28 cellular contexts compared by ENCODE assay signal in the genomic region with DNA sequence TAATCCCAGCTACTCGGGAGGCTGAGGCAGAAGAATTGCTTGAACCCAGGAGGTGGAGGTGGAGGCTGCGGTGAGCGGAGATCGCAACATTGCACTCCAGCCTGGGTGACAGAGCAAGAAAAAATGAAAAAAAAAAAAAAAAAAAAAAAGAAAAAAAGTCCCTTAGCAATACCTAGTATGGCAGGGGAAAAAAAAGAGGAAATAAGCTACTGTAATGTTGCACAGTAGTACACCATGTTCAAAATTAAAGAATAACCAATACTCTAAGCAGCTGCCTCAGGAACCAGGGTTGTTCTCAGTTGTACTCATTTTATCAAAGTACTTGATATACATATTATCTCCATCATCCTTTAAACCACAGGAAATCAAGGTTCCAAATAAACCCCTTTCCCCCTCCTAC. TPM values are rescaled to one million over a fixed set of nuclear protein-coding genes. Genes with fewer than 3 reads are reported as not detected.
DNase-seq lines count a peak whose midpoint lies in the region; TF ChIP-seq lines count a peak whose summit lies in the region.
"Had no signal": no experiment of that assay in that cellular context is flagged by ENCODE, and none has a peak within 500 bp of the region (broad histone marks: within the 10 kb centered on the region; RNA-seq: fewer than 3 reads in every experiment).

No MANE protein-coding gene starts in this region.

- H3K4me1 ChIP-seq in CD4-positive, alpha-beta memory T cell (ENCODE audit: insufficient read depth, low read length), result no peaks in the 10 kb centered on the region
- peaks cover 0 to 25% (median 11%) of the 10 kb centered on the region in 6 donors for H3K4me1 ChIP-seq in spleen
- H3K4me1 ChIP-seq: BE2C had no signal

- H3K9me3 Mint-ChIP-seq in activated naive CD4-positive, alpha-beta T cell treated with anti-CD3 and anti-CD28 coated beads, Interleukin-2, amount 50 U/mL, for 24 hours, result no peaks in the 10 kb centered on the region
- no peaks in the 10 kb centered on the region for H3K9me3 Mint-ChIP-seq in CD4-positive, alpha-beta memory T cell
- H3K9me3 Mint-ChIP-seq: activated CD4-positive, alpha-beta memory T cell treated with anti-CD3 and anti-CD28 coated beads, Interleukin-2, amount 10 ng/mL, durations not matched to agents 7 days and 5 days; endodermal cell had no signal

- H3K36me3 ChIP-seq in CD4-positive, alpha-beta memory T cell (ENCODE audit: insufficient read depth, low read length), result peaks cover 69% of the 10 kb centered on the region
- peaks cover 0 to 100% (median 79%) of the 10 kb centered on the region in 6 donors for H3K36me3 ChIP-seq in spleen

- peak overlapping the region; percentile 38 for H3K27ac Mint-ChIP-seq in activated naive CD4-positive, alpha-beta T cell treated with anti-CD3 and anti-CD28 coated beads, Interleukin-2, amount 50 U/mL, for 24 hours
- peak overlapping the region in 4 of 7 donors; percentile 42 to 84 (median 77) for H3K27ac Mint-ChIP-seq in CD4-positive, alpha-beta memory T cell
- H3K27ac Mint-ChIP-seq: activated CD4-positive, alpha-beta memory T cell treated with anti-CD3 and anti-CD28 coated beads, Interleukin-2, amount 10 ng/mL, durations not matched to agents 7 days and 5 days; endodermal cell had no signal

- H3K4me3 ChIP-seq in CD4-positive, alpha-beta memory T cell (ENCODE audit: low read length in 2 of 2), result no peak overlapping the region
- no peak overlapping the region for H3K4me3 ChIP-seq in spleen
- H3K4me3 ChIP-seq: heart left ventricle, SJSA1, smooth muscle cell, tibial artery had no signal

- DNase-seq in activated naive CD4-positive, alpha-beta T cell treated with Interleukin-2 at 50 U/mL for 16 hours, result no peak
- no peak for DNase-seq in CD4-positive, alpha-beta memory T cell
- no peak for DNase-seq in spleen
- DNase-seq in KBM-7, result no peak
- no peak for DNase-seq in NK-92 (lab: John Stamatoyannopoulos, UW; ENCODE audit: unreplicated experiment)
- no peak for DNase-seq in DMS53 (lab: John Stamatoyannopoulos, UW)
- DNase-seq: activated CD4-positive, alpha-beta memory T cell treated with anti-CD3 and anti-CD28 coated beads, Interleukin-2, amount 10 ng/mL, durations not matched to agents 7 days and 5 days; activated CD4-positive, alpha-beta T cell treated with anti-CD3 and anti-CD28 coated beads for 1 hour; activated effector memory CD4-positive, alpha-beta T cell treated with anti-CD3 and anti-CD28 coated beads, Interleukin-2, amount 50 U/mL, for 16 hours; BE2C; caudate nucleus; COR-L47; dermis blood vessel endothelial cell; endodermal cell; foreskin fibroblast; heart left ventricle; kidney; left ventricle myocardium superior; NCI-H2107; right cardiac atrium; RPMI8226; stimulated activated CD4-positive, alpha-beta T cell treated with anti-CD3 and anti-CD28 coated beads, Interleukin-1b, Interleukin-23, amount 100 ng/mL, for 48 hours; tibial artery had no signal

- peaks cover 24% of the 10 kb centered on the region for H3K36me3 Mint-ChIP-seq in activated naive CD4-positive, alpha-beta T cell treated with anti-CD3 and anti-CD28 coated beads, Interleukin-2, amount 50 U/mL, for 24 hours
- H3K36me3 Mint-ChIP-seq in CD4-positive, alpha-beta memory T cell, result peaks cover 74 to 82% of the 10 kb centered on the region in 2 donors

- POLR2A ChIA-PET in CD4-positive, alpha-beta memory T cell (lab: Charles Lee; ENCODE audit: partially characterized antibody), result no interaction called here

- TF ChIP-seq POLR2A in spleen (IDR thresholded peaks at IDR 0.05), result no peak

- 89 to 97% (median 90%) methylated on average over 4 of the region's 4 CpGs for WGBS in spleen, 5 donors

- intact Hi-C loops in CD4-positive, alpha-beta memory T cell (cut with micrococcal nuclease), result loop anchor here (5.0 kb wide), 1 partner anchor 37 kb away; a partner anchor contains a TSS
- intact Hi-C loops in spleen (cut with DNase I; ENCODE audit: low total_unique reads), result no loop called here

- H3K9me3 ChIP-seq in CD4-positive, alpha-beta memory T cell (ENCODE audit: control insufficient read depth in 1 of 2, low read length in 2 of 2), result no peaks in the 10 kb centered on the region
- no peaks in the 10 kb centered on the region for H3K9me3 ChIP-seq in spleen
- H3K9me3 ChIP-seq: BE2C, heart left ventricle, neutrophil, SJSA1, tibial artery had no signal

- H3K4me1 Mint-ChIP-seq in activated naive CD4-positive, alpha-beta T cell treated with anti-CD3 and anti-CD28 coated beads, Interleukin-2, amount 50 U/mL, for 24 hours, result no peaks in the 10 kb centered on the region
- no peaks in the 10 kb centered on the region for H3K4me1 Mint-ChIP-seq in CD4-positive, alpha-beta memory T cell
- H3K4me1 Mint-ChIP-seq: activated CD4-positive, alpha-beta memory T cell treated with anti-CD3 and anti-CD28 coated beads, Interleukin-2, amount 10 ng/mL, durations not matched to agents 7 days and 5 days; endodermal cell had no signal

- TF ChIP-seq CTCF in VCaP (conservative IDR thresholded peaks at IDR 0.05) (no peak), spleen (IDR thresholded peaks at IDR 0.05 in 8 of 11, conservative IDR thresholded peaks at IDR 0.05 in 3 of 11) (no peak)

- CTCF ChIA-PET in CD4-positive, alpha-beta memory T cell (lab: Charles Lee; ENCODE audit: partially characterized antibody), result no interaction called here

- in situ Hi-C loops in KBM-7 (cut with MboI; ENCODE audit: low pct_unique_long_range_greater_than_20kb, low sequenced_read_pairs), result no loop called here

- no peaks in the 10 kb centered on the region for H3K27me3 ChIP-seq in CD4-positive, alpha-beta memory T cell (ENCODE audit: insufficient read depth, low read length)
- no peaks in the 10 kb centered on the region for H3K27me3 ChIP-seq in spleen (replicated peaks in 1 of 7)
- H3K27me3 ChIP-seq: BE2C, heart left ventricle, neutrophil, SJSA1, tibial artery had no signal

- H3K27me3 Mint-ChIP-seq in activated naive CD4-positive, alpha-beta T cell treated with anti-CD3 and anti-CD28 coated beads, Interleukin-2, amount 50 U/mL, for 24 hours, result no peaks in the 10 kb centered on the region
- no peaks in the 10 kb centered on the region for H3K27me3 Mint-ChIP-seq in CD4-positive, alpha-beta memory T cell
- H3K27me3 Mint-ChIP-seq: activated CD4-positive, alpha-beta memory T cell treated with anti-CD3 and anti-CD28 coated beads, Interleukin-2, amount 10 ng/mL, durations not matched to agents 7 days and 5 days had no signal

- H3K27ac ChIP-seq in CD4-positive, alpha-beta memory T cell (ENCODE audit: low read depth, low read length), result no peak overlapping the region
- H3K27ac ChIP-seq in VCaP, result peak overlapping the region; percentile 70; the same call in 1 of the 2 replicates
- H3K27ac ChIP-seq in spleen, result peak overlapping the region in 5 of 8 donors; percentile 3 to 70 (median 17)
- H3K27ac ChIP-seq: heart left ventricle, neutrophil, SJSA1, tibial artery had no signal

- no peak overlapping the region for H3K4me3 Mint-ChIP-seq in activated naive CD4-positive, alpha-beta T cell treated with anti-CD3 and anti-CD28 coated beads, Interleukin-2, amount 50 U/mL, for 24 hours
- no peak overlapping the region for H3K4me3 Mint-ChIP-seq in CD4-positive, alpha-beta memory T cell
- H3K4me3 Mint-ChIP-seq: activated CD4-positive, alpha-beta memory T cell treated with anti-CD3 and anti-CD28 coated beads, Interleukin-2, amount 10 ng/mL, durations not matched to agents 7 days and 5 days; endodermal cell had no signal

RNA-seq across cellular contexts. Expression of a gene that starts 17.3 kb away (rescaled TPM):
- total RNA-seq in CD4-positive, alpha-beta memory T cell, result 10 to 100 TPM; 51.7 to 59.8 TPM
- 10 to 100 TPM; 54.7 to 62.6 TPM for polyA plus RNA-seq in CD4-positive, alpha-beta memory T cell
- total RNA-seq in spleen, result 100 to 1,000 TPM in 1 of 7 donors, 10 to 100 TPM in 6; 42.7 to 104 (median 64.0) TPM
- 10 to 100 TPM; 28.3 to 43.4 (median 36.6) TPM for polyA plus RNA-seq in spleen

RNA-seq across cellular contexts. Expression of a gene that starts 37.1 kb away (rescaled TPM):
- total RNA-seq in CD4-positive, alpha-beta memory T cell, result 10 to 100 TPM; 85.0 to 92.1 TPM
- polyA plus RNA-seq in CD4-positive, alpha-beta memory T cell, result 10 to 100 TPM; 39.9 to 47.6 TPM
- 100 to 1,000 TPM in 3 of 7 donors, 10 to 100 TPM in 4; 77.1 to 118 (median 90.3) TPM for total RNA-seq in spleen
- 10 to 100 TPM; 28.7 to 41.6 (median 34.1) TPM for polyA plus RNA-seq in spleen
